In the genomic region with DNA sequence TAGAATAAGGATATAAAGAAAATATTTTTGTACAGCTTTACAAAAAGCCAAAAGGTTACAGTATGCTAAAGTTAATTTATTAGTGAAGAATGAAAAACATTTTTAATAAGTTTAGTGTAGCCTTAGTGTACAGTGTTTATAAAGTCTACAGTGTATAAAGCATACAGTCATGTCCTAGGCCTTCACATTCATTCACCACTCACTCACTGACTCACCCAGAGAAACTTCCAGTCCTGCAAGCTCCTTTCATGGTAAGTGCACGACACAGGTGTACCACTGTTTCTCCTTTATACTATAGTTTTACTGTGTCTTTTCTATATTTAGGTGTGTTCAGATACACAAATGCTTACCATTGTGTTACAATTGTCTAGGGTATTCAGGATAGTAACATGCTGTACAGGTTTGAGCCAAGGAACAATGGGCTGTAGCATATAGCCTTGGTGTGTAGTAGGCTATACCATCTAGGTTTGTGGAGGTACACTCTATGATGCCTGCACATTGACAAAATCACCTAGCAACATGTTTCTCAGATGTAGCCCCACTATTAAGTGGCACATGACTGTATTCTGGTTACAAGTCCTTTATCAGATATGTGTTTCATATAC, we compare ENCODE assay signal across 19 cellular contexts.
"Had no signal": no experiment of that assay in that cellular context is flagged by ENCODE, and none has a peak within 500 bp of the region (broad histone marks: within the 10 kb centered on the region; RNA-seq: fewer than 3 reads in every experiment).

No MANE protein-coding gene starts in this region.

- H3K4me3 ChIP-seq: gastrocnemius medialis, heart left ventricle, lung, prostate gland, spleen, stomach, testis, upper lobe of left lung had no signal

- FAIRE-seq: colon had no signal

- H3K27ac ChIP-seq: gastrocnemius medialis, heart left ventricle, prostate gland, spleen, stomach, testis, upper lobe of left lung had no signal

- DNase-seq: activated CD4-positive, alpha-beta T cell treated with anti-CD3 and anti-CD28 coated beads, Interleukin-2, amount 50 U/mL, for 1 hour; activated CD8-positive, alpha-beta memory T cell treated with anti-CD3 and anti-CD28 coated beads for 24 hours; activated naive CD4-positive, alpha-beta T cell; activated naive CD8-positive, alpha-beta T cell treated with anti-CD3 and anti-CD28 coated beads, Interleukin-2, amount 10 ng/mL, durations not matched to agents 7 days and 5 days; anterior cingulate cortex; effector CD8-positive, alpha-beta T cell; gastrocnemius medialis; heart left ventricle; midbrain; spleen; stimulated activated CD4-positive, alpha-beta T cell treated with anti-CD3 and anti-CD28 coated beads, Interleukin-1b, Interleukin-23, amount 100 ng/mL, for 48 hours; stomach; testis; upper lobe of left lung had no signal

- H3K9me3 ChIP-seq: gastrocnemius medialis, prostate gland, testis, upper lobe of left lung had no signal

- H3K36me3 ChIP-seq: gastrocnemius medialis, heart left ventricle, prostate gland, spleen, stomach, upper lobe of left lung had no signal

- H3K27me3 ChIP-seq: gastrocnemius medialis, stomach, testis, upper lobe of left lung had no signal

- H3K4me1 ChIP-seq: prostate gland had no signal

- ATAC-seq: activated CD4-positive, CD25-positive, alpha-beta regulatory T cell treated with anti-CD3 and anti-CD28 coated beads, Interleukin-2, amount 50 U/mL, for 24 hours; gastrocnemius medialis; heart left ventricle; sciatic nerve had no signal
